8 cellular contexts compared by ENCODE assay signal in the genomic region with DNA sequence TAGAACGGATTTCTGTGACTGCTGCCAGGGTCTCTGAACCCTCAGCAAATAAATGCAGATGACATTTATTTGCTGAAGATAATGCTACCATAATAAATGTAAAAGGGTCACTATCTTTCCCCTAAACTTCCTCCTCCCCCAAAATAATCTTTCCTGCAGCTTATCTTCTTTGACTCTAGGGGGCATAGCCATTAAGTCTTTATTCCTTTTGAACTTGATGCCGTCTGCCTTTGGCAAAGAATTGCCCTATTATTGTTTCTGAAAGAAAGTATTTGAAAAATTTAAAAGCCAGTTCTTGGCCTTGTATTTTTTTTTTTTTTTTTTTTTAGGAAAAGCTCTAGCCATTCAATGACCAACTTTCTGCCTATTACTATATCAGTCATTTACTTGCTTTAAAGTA.
DNase-seq lines count a peak whose midpoint lies in the region; ATAC-seq and TF ChIP-seq lines count a peak whose summit lies in the region.

No MANE protein-coding gene starts in this region.

- no peak overlapping the region for H3K27ac ChIP-seq in Peyer's patch
- H3K27ac ChIP-seq in upper lobe of right lung = no peak overlapping the region

- peak in 5 of 6 experiments; percentile 12 to 35 (median 20) for TF ChIP-seq CTCF in Peyer's patch (IDR thresholded peaks at IDR 0.05)
- TF ChIP-seq CTCF in fibroblast of the aortic adventitia (IDR thresholded peaks at IDR 0.05; ENCODE audit: insufficient read depth, low read length) = peak; percentile 61
- TF ChIP-seq CTCF in upper lobe of right lung (IDR thresholded peaks at IDR 0.05) = peak; percentile 50

- no peaks in the 10 kb centered on the region for H3K9me3 ChIP-seq in Peyer's patch
- H3K9me3 ChIP-seq in upper lobe of right lung = no peaks in the 10 kb centered on the region

- peak; percentile 67 for ATAC-seq in GM18868 (IDR thresholded peaks at IDR 0.05; ENCODE audit: unreplicated experiment)
- peak; percentile 55 for ATAC-seq in upper lobe of right lung
- ATAC-seq in GM19452 (IDR thresholded peaks at IDR 0.05; ENCODE audit: unreplicated experiment) = no peak
- ATAC-seq in GM18520 (IDR thresholded peaks at IDR 0.05; ENCODE audit: unreplicated experiment) = no peak

- H3K4me3 ChIP-seq in Peyer's patch (no peak overlapping the region), fibroblast of the aortic adventitia (ENCODE audit: low read depth, low read length) (no peak overlapping the region), upper lobe of right lung (no peak overlapping the region)

- intact Hi-C loops in upper lobe of right lung (cut with DNase I) = no loop called here

- no peaks in the 10 kb centered on the region for H3K36me3 ChIP-seq in Peyer's patch
- no peaks in the 10 kb centered on the region for H3K36me3 ChIP-seq in upper lobe of right lung

- peak; percentile 61 for DNase-seq in AG08395 (ENCODE audit: low spot score)
- DNase-seq in Peyer's patch = no peak
- DNase-seq in fibroblast of the aortic adventitia (ENCODE audit: low read depth) = peak; percentile 84
- no peak for DNase-seq in upper lobe of right lung
- DNase-seq in NCI-H2029 (lab: John Stamatoyannopoulos, UW) = no peak

- peaks cover 0 to 18% (median 0%) of the 10 kb centered on the region in 4 donors for H3K4me1 ChIP-seq in Peyer's patch
- peaks cover 34% of the 10 kb centered on the region for H3K4me1 ChIP-seq in upper lobe of right lung

- TF ChIP-seq POLR2A in Peyer's patch (IDR thresholded peaks at IDR 0.05) = no peak

- H3K27me3 ChIP-seq in Peyer's patch = no peaks in the 10 kb centered on the region
- H3K27me3 ChIP-seq in upper lobe of right lung = no peaks in the 10 kb centered on the region

Comparison
In these comparisons a context has a peak if more than half of its experiments do, and no peak if none do; other contexts are left out.
1. DNase-seq: peak in AG08395 (single experiment) and fibroblast of the aortic adventitia (single experiment); none in Peyer's patch (0 of 3), upper lobe of right lung (single experiment) and NCI-H2029 (single experiment).
2. ATAC-seq: peak in GM18868 (single experiment) and upper lobe of right lung (single experiment); none in GM19452 (single experiment) and GM18520 (single experiment).
3. Peak in every context shown above with its lines, with median percentiles within 50 percentile points of each other: CTCF ChIP-seq.